8 cellular contexts compared by ENCODE assay signal in the genomic region with DNA sequence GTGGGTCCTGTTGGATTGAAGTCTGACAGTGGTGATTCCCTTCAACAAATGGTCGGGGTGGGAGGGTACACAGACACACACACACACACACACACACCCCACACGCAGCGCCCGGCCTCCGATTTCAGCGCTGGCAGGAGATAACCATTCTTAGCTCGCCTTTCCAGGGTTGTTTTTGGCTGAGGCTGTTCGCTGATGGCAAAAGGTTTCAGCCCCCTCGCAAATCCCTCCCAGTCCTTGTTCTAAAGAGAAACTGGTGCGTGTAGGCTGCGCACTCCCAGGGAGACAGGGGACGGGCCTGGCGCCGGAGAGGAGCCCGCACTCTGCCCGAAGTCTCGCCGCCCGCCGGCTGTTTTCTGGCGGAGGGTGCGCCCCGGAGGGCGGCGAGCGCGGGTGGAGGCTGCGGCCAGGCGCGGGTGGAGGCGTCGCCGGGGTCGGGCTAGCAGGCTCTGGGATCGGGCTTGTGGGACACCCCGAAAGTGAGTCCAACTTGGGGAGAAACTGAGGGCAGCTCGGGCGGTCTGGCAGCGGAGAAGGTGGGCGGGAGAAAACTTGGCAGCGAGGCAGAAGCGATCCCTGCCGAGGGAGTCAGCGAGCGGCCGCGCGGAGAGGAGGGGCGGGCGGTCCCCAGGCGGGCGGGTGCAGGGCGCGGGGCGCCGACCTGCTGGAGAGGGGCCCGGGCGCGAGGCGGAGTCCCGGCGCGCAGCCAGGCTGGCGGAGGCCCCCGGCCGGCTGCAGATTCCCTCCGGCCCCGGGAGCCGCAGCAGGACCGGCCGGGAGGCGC. TPM values are rescaled to one million over a fixed set of nuclear protein-coding genes. Genes with fewer than 3 reads are reported as not detected.
DNase-seq lines count a peak whose midpoint lies in the region; ATAC-seq and TF ChIP-seq lines count a peak whose summit lies in the region.
"Not testable (repeated sequence)": the region's sequence is repeated elsewhere in the genome, so short reads cannot be mapped to it uniquely, and the experiment has no call there.

No MANE protein-coding gene starts in this region.

- not testable (repeated sequence) for H3K4ac ChIP-seq in mesendoderm (ENCODE audit: low read depth, low read length)

- H3K9me3 ChIP-seq in SJSA1 (replicated peaks); colonic mucosa; sigmoid colon; uterus: not testable (repeated sequence)

- not testable (repeated sequence) for H3K36me3 Mint-ChIP-seq in activated T-cell treated with anti-CD3 and anti-CD28 coated beads, Interleukin-2, amount 50 U/mL, for 72 hours (ENCODE audit: insufficient read depth in 2 of 2)

- H3K4me2 ChIP-seq in mesendoderm (ENCODE audit: low read length), result peak overlapping the region; percentile 25

- H3K27me3 ChIP-seq in SJSA1 (replicated peaks); colonic mucosa; mesendoderm (ENCODE audit: insufficient read depth, low read length, poor library complexity); sigmoid colon; uterus: not testable (repeated sequence)

- not testable (repeated sequence) for H2BK15ac ChIP-seq in mesendoderm (replicated peaks; ENCODE audit: low read depth)

- not testable (repeated sequence) for H4K5ac ChIP-seq in mesendoderm (ENCODE audit: low read length)

- peak overlapping the region in 1 of 2 donors; percentile 43 for H3K9ac ChIP-seq in colonic mucosa (ENCODE audit: low read depth in 2 of 2, low read length in 2 of 2)
- H3K9ac ChIP-seq in mesendoderm (ENCODE audit: low read length), result not testable (repeated sequence)

- not testable (repeated sequence) for H2BK120ac ChIP-seq in mesendoderm (ENCODE audit: low read depth, low read length)

- H3K4me3 ChIP-seq in SJSA1, result 0 out of 2 replicates have a peak overlapping the region, but pooled peaks have one; percentile 6
- peak overlapping the region; percentile 45 for H3K4me3 ChIP-seq in colonic mucosa
- not testable (repeated sequence) for H3K4me3 ChIP-seq in mesendoderm (ENCODE audit: low read length)
- H3K4me3 ChIP-seq in sigmoid colon, result peak overlapping the region; percentile 69 to 86 (median 76)
- peak overlapping the region; percentile 53 to 58 for H3K4me3 ChIP-seq in uterus

- not testable (repeated sequence) for H3K36me3 ChIP-seq in SJSA1; colonic mucosa; mesendoderm (ENCODE audit: control insufficient read depth, insufficient read depth, low read length); sigmoid colon; uterus

- TF ChIP-seq POLR2A in sigmoid colon (IDR thresholded peaks at IDR 0.05) (peak in 1 of 2 donors; percentile 52), uterus (IDR thresholded peaks at IDR 0.05) (peak in 1 of 2 donors; percentile 48)

- H3K27ac Mint-ChIP-seq in activated T-cell treated with anti-CD3 and anti-CD28 coated beads, Interleukin-2, amount 50 U/mL, for 72 hours, result not testable (repeated sequence)

- H3K27me3 Mint-ChIP-seq in activated T-cell treated with anti-CD3 and anti-CD28 coated beads, Interleukin-2, amount 50 U/mL, for 72 hours (ENCODE audit: low read depth), result not testable (repeated sequence)

- H3K4me1 Mint-ChIP-seq in activated T-cell treated with anti-CD3 and anti-CD28 coated beads, Interleukin-2, amount 50 U/mL, for 72 hours (ENCODE audit: low read depth), result not testable (repeated sequence)

- not testable (repeated sequence) for H3K23ac ChIP-seq in mesendoderm (ENCODE audit: low read length)

- TF ChIP-seq EP300 in sigmoid colon (IDR thresholded peaks at IDR 0.05), result not testable (repeated sequence)

- H3K56ac ChIP-seq in mesendoderm (ENCODE audit: low read length), result peak overlapping the region; percentile 49

- not testable (repeated sequence) for H3K79me1 ChIP-seq in mesendoderm (ENCODE audit: low read length)

- H2BK5ac ChIP-seq in mesendoderm (ENCODE audit: low read length), result not testable (repeated sequence)

- not testable (repeated sequence) for H3K79me2 ChIP-seq in mesendoderm (ENCODE audit: control insufficient read depth, insufficient read depth, low read length)

- no CpG with 5 or more reads among the region's 72 CpGs for WGBS in mesendoderm (ENCODE audit: extremely low coverage, insufficient coverage, low lambda C conversion rate)
- WGBS in sigmoid colon, 2 donors, result 1 to 2% methylated on average over 71 to 72 of the region's 72 CpGs

- intact Hi-C loops in colonic mucosa (cut with DNase I); cardiac septum (cut with DNase I); sigmoid colon (cut with DNase I); uterus (cut with DNase I; ENCODE audit: low total_unique reads): not testable (repeated sequence)

- DNase-seq in GM13976 (ENCODE audit: low spot score) (peak; percentile 11), SJSA1 (ENCODE audit: low read depth in 1 of 2, low spot score in 2 of 2) (peak; percentile 5 to 40), colonic mucosa (peak; percentile 27), cardiac septum (ENCODE audit: low spot score) (peak; percentile 73), mesendoderm (peak; percentile 35), sigmoid colon (peak; percentile 73), uterus (peak; percentile 55 to 63)
- DNase-seq in activated T-cell treated with anti-CD3 and anti-CD28 coated beads, Interleukin-2, amount 50 U/mL, for 72 hours, result peak; percentile 29 to 33

- in situ Hi-C loops in GM13976 (cut with MboI; ENCODE audit: low sequenced_read_pairs, unreplicated experiment), result not testable (repeated sequence)

- not testable (repeated sequence) for H4K8ac ChIP-seq in mesendoderm (ENCODE audit: low read depth, low read length)

- peak overlapping the region; percentile 65 to 76 for H3K4me3 Mint-ChIP-seq in activated T-cell treated with anti-CD3 and anti-CD28 coated beads, Interleukin-2, amount 50 U/mL, for 72 hours

- H2AK5ac ChIP-seq in mesendoderm (ENCODE audit: low read length), result not testable (repeated sequence)

- peak; percentile 78 to 82 for ATAC-seq in activated T-cell treated with anti-CD3 and anti-CD28 coated beads, Interleukin-2, amount 50 U/mL, for 72 hours (replicated peaks in 1 of 2)

- not testable (repeated sequence) for TF ChIP-seq CTCF in GM13976 (IDR thresholded peaks at IDR 0.05; ENCODE audit: borderline replicate concordance, control extremely low read depth, extremely low read depth, insufficient read depth, missing control alignments); colonic mucosa (IDR thresholded peaks at IDR 0.05); sigmoid colon (IDR thresholded peaks at IDR 0.05); uterus (IDR thresholded peaks at IDR 0.05)

- not testable (repeated sequence) for H3K4me1 ChIP-seq in SJSA1 (replicated peaks); colonic mucosa; mesendoderm (ENCODE audit: control insufficient read depth, low read depth, low read length); sigmoid colon; uterus

- H3K27ac ChIP-seq in SJSA1; mesendoderm (ENCODE audit: low read depth, low read length): not testable (repeated sequence)
- H3K27ac ChIP-seq in colonic mucosa (peak overlapping the region; percentile 72), sigmoid colon (peak overlapping the region; percentile 92 to 97 (median 95)), uterus (peak overlapping the region; percentile 92 to 94)

- not testable (repeated sequence) for H3K9me3 Mint-ChIP-seq in activated T-cell treated with anti-CD3 and anti-CD28 coated beads, Interleukin-2, amount 50 U/mL, for 72 hours

- not testable (repeated sequence) for H3K18ac ChIP-seq in mesendoderm (ENCODE audit: low read length)

RNA-seq across cellular contexts. Expression of a gene that starts 42.9 kb away (rescaled TPM):
- total RNA-seq in SJSA1 (2014; rRNA removed; shearing (Covaris generic)), result not detected in 2 replicates
- total RNA-seq in activated T-cell treated with anti-CD3 and anti-CD28 coated beads, Interleukin-2, amount 50 U/mL, for 72 hours, result under 1 TPM in 1 of 2 donors, not detected in 1; 0.12 TPM
- not detected for total RNA-seq in colonic mucosa
- not detected for total RNA-seq in cardiac septum
- 0.01 TPM for polyA plus RNA-seq in mesendoderm (2013, experiment 1 of 2)
- 0.01 TPM for polyA plus RNA-seq in mesendoderm (2013, experiment 2 of 2)
- total RNA-seq in sigmoid colon, result 1 to 10 TPM in 1 of 4 donors, under 1 TPM in 2, not detected in 1; 0.14 to 1.1 (median 0.36) TPM
- under 1 TPM in 1 of 3 donors, not detected in 2; 0.06 TPM for polyA plus RNA-seq in sigmoid colon
- not detected for total RNA-seq in uterus

Comparison
In these comparisons a context has a peak if more than half of its experiments do, and no peak if none do; other contexts are left out.
1. DNase-seq: peak in every context shown above with its lines; median percentile 73 in cardiac septum; 73 in sigmoid colon; 59 in uterus; 35 in mesendoderm; 31 in activated T-cell treated with anti-CD3 and anti-CD28 coated beads, Interleukin-2, amount 50 U/mL, for 72 hours; 27 in colonic mucosa; 22 in SJSA1; 11 in GM13976.